ENCODE assay signal across 8 cellular contexts in genomic region chr3:176872771-176873209, GRCh38.
DNase-seq lines count a peak whose midpoint lies in the region; ATAC-seq and TF ChIP-seq lines count a peak whose summit lies in the region.

No MANE protein-coding gene starts in this region.

- H3K4me3 ChIP-seq in mesendoderm (ENCODE audit: low read length) = no peak overlapping the region

- no peak overlapping the region for H3K18ac ChIP-seq in mesendoderm (ENCODE audit: low read length)

- no peak overlapping the region for H4K8ac ChIP-seq in mesendoderm (ENCODE audit: low read depth, low read length)

- no peaks in the 10 kb centered on the region for H3K4me1 ChIP-seq in mesendoderm (ENCODE audit: control insufficient read depth, low read depth, low read length)

- no peak overlapping the region for H2BK5ac ChIP-seq in mesendoderm (ENCODE audit: low read length)

- no peak overlapping the region for H4K5ac ChIP-seq in mesendoderm (ENCODE audit: low read length)

- no peaks in the 10 kb centered on the region for H3K27me3 ChIP-seq in mesendoderm (ENCODE audit: insufficient read depth, low read length, poor library complexity)

- H3K79me1 ChIP-seq in mesendoderm (ENCODE audit: low read length) = no peaks in the 10 kb centered on the region

- H3K27ac ChIP-seq in mesendoderm (ENCODE audit: low read depth, low read length) = no peak overlapping the region

- TF ChIP-seq POLR2A in GM18505 (IDR thresholded peaks at IDR 0.05; ENCODE audit: borderline replicate concordance, extremely low read depth, insufficient read depth, insufficient read length) = no peak

- ATAC-seq in GM18505 (IDR thresholded peaks at IDR 0.05; ENCODE audit: unreplicated experiment) (peak; percentile 98), HG02870 (IDR thresholded peaks at IDR 0.05; ENCODE audit: unreplicated experiment) (peak; percentile 94)
- ATAC-seq in activated CD4-positive, CD25-positive, alpha-beta regulatory T cell treated with anti-CD3 and anti-CD28 coated beads, Interleukin-2, amount 50 U/mL, for 24 hours = peak; percentile 78

- peak; percentile 49 for DNase-seq in A172 (ENCODE audit: low spot score)
- DNase-seq in NCI-H1694 treated with DMSO at 0.1 percent for 48 hours (lab: John Stamatoyannopoulos, UW) = peak; percentile 45
- peak; percentile 72 for DNase-seq in dermis blood vessel endothelial cell
- DNase-seq in mesendoderm = peak; percentile 93
- peak; percentile 67 for DNase-seq in stimulated activated CD8-positive, alpha-beta memory T cell treated with anti-CD3 and anti-CD28 coated beads, Interleukin-4, amount 100 ng/mL, for 48 hours

- H3K79me2 ChIP-seq in mesendoderm (ENCODE audit: control insufficient read depth, insufficient read depth, low read length) = no peaks in the 10 kb centered on the region

- H3K4ac ChIP-seq in mesendoderm (ENCODE audit: low read depth, low read length) = no peak overlapping the region

- H3K36me3 ChIP-seq in mesendoderm (ENCODE audit: control insufficient read depth, insufficient read depth, low read length) = no peaks in the 10 kb centered on the region

- no peak overlapping the region for H3K23ac ChIP-seq in mesendoderm (ENCODE audit: low read length)

- H3K9ac ChIP-seq in mesendoderm (ENCODE audit: low read length) = no peak overlapping the region

- WGBS in mesendoderm (ENCODE audit: extremely low coverage, insufficient coverage, low lambda C conversion rate) = no CpG with 5 or more reads among the region's 4 CpGs

- H3K4me2 ChIP-seq in mesendoderm (ENCODE audit: low read length) = no peak overlapping the region

- H2BK120ac ChIP-seq in mesendoderm (ENCODE audit: low read depth, low read length) = no peak overlapping the region

- H3K56ac ChIP-seq in mesendoderm (ENCODE audit: low read length) = peak overlapping the region; percentile 26

- no peak overlapping the region for H2AK5ac ChIP-seq in mesendoderm (ENCODE audit: low read length)

- H2BK15ac ChIP-seq in mesendoderm (replicated peaks; ENCODE audit: low read depth) = no peak overlapping the region
